ENCODE assay signal across 24 cellular contexts in genomic region chr14:53473480-53473879, GRCh38.
"Had no signal": no experiment of that assay in that cellular context is flagged by ENCODE, and none has a peak within 500 bp of the region (broad histone marks: within the 10 kb centered on the region; RNA-seq: fewer than 3 reads in every experiment).

No MANE protein-coding gene starts in this region.

- H3K9me3 Mint-ChIP-seq: activated naive CD8-positive, alpha-beta T cell treated with anti-CD3 and anti-CD28 coated beads, Interleukin-2, amount 10 ng/mL, durations not matched to agents 7 days and 5 days; natural killer cell treated with Interleukin-12 subunit alpha and Interleukin-12 subunit beta and Interleukin-15 and Interleukin-18, amount 100 ng/mL, for 72 hours; T-helper 1 cell treated with Interleukin-12 subunit alpha and Interleukin-12 subunit beta and Interleukin-4 antibody, amounts not matched to agents 30 μg/mL and 1 μg/mL, for 36 hours had no signal

- H3K27ac Mint-ChIP-seq: activated naive CD8-positive, alpha-beta T cell treated with anti-CD3 and anti-CD28 coated beads, Interleukin-2, amount 10 ng/mL, durations not matched to agents 7 days and 5 days; immature natural killer cell; natural killer cell treated with Interleukin-12 subunit alpha and Interleukin-12 subunit beta and Interleukin-15 and Interleukin-18, amount 100 ng/mL, for 72 hours; T-helper 1 cell treated with Interleukin-12 subunit alpha and Interleukin-12 subunit beta and Interleukin-4 antibody, amounts not matched to agents 30 μg/mL and 1 μg/mL, for 36 hours had no signal

- H3K36me3 Mint-ChIP-seq: activated naive CD8-positive, alpha-beta T cell treated with anti-CD3 and anti-CD28 coated beads, Interleukin-2, amount 10 ng/mL, durations not matched to agents 7 days and 5 days; immature natural killer cell had no signal

- DNase-seq: activated CD4-positive, alpha-beta T cell treated with anti-CD3 and anti-CD28 coated beads for 4 hours; activated CD4-positive, alpha-beta T cell treated with anti-CD3 and anti-CD28 coated beads, Interleukin-2, amount 50 U/mL, for 48 hours; activated CD4-positive, CD25-positive, alpha-beta regulatory T cell; activated naive CD4-positive, alpha-beta T cell treated with Interleukin-2 at 50 U/mL for 16 hours; activated naive CD8-positive, alpha-beta T cell treated with anti-CD3 and anti-CD28 coated beads, Interleukin-2, amount 10 ng/mL, durations not matched to agents 7 days and 5 days; activated T-cell treated with anti-CD3 and anti-CD28 coated beads, Interleukin-2, amount 50 U/mL, for 48 hours; amygdala; body of pancreas; foreskin keratinocyte; immature natural killer cell; kidney glomerular epithelial cell; left ventricle myocardium inferior; mammary epithelial cell; midbrain; pancreas; psoas muscle; stimulated activated CD4-positive, alpha-beta T cell treated with anti-CD3 and anti-CD28 coated beads, Interleukin-4, amount 100 ng/mL, for 24 hours; stimulated activated naive CD8-positive, alpha-beta T cell treated with anti-CD3 and anti-CD28 coated beads, Interleukin-15, Interleukin-2, amounts not matched to agents 100 U/mL and 50 U/mL, for 24 hours; T1000; upper lobe of right lung had no signal

- H3K27me3 Mint-ChIP-seq: activated naive CD8-positive, alpha-beta T cell treated with anti-CD3 and anti-CD28 coated beads, Interleukin-2, amount 10 ng/mL, durations not matched to agents 7 days and 5 days; natural killer cell treated with Interleukin-12 subunit alpha and Interleukin-12 subunit beta and Interleukin-15 and Interleukin-18, amount 100 ng/mL, for 72 hours had no signal

- H3K4me3 Mint-ChIP-seq: activated naive CD8-positive, alpha-beta T cell treated with anti-CD3 and anti-CD28 coated beads, Interleukin-2, amount 10 ng/mL, durations not matched to agents 7 days and 5 days; immature natural killer cell; natural killer cell treated with Interleukin-12 subunit alpha and Interleukin-12 subunit beta and Interleukin-15 and Interleukin-18, amount 100 ng/mL, for 72 hours; T-helper 1 cell treated with Interleukin-12 subunit alpha and Interleukin-12 subunit beta and Interleukin-4 antibody, amounts not matched to agents 30 μg/mL and 1 μg/mL, for 36 hours had no signal

- H3K4me3 ChIP-seq: body of pancreas, cardiac muscle cell, left ventricle myocardium inferior, pancreas, psoas muscle, right atrium auricular region, upper lobe of right lung had no signal

- H3K4me1 Mint-ChIP-seq: activated naive CD8-positive, alpha-beta T cell treated with anti-CD3 and anti-CD28 coated beads, Interleukin-2, amount 10 ng/mL, durations not matched to agents 7 days and 5 days; immature natural killer cell had no signal

- ATAC-seq: body of pancreas; foreskin keratinocyte; natural killer cell treated with Interleukin-12 subunit alpha and Interleukin-12 subunit beta and Interleukin-15 and Interleukin-18, amount 100 ng/mL, for 72 hours; pancreas; psoas muscle; stimulated activated naive CD8-positive, alpha-beta T cell treated with anti-CD3 and anti-CD28 coated beads, Interleukin-15, Interleukin-2, amounts not matched to agents 100 U/mL and 50 U/mL, for 24 hours; upper lobe of right lung had no signal
